8 cellular contexts compared by ENCODE assay signal in genomic region chr1:205791568-205792180, GRCh38. TPM values are rescaled to one million over a fixed set of nuclear protein-coding genes. Genes with fewer than 3 reads are reported as not detected.
A peak's percentile ranks its signal among the peaks of the same experiment; 100 is the strongest.
DNase-seq lines count a peak whose midpoint lies in the region; ATAC-seq lines count a peak whose summit lies in the region.

No MANE protein-coding gene starts in this region.

- DNase-seq in Daoy (ENCODE audit: low read depth) (peak; percentile 53), NCI-H226 (peak; percentile 46), middle frontal gyrus (ENCODE audit: extremely low spot score, low spot score) (peak; percentile 61), substantia nigra (lab: John Stamatoyannopoulos, UW) (peak in 44 of 49 donors; percentile 8 to 86 (median 63))
- DNase-seq in activated CD4-positive, alpha-beta T cell treated with anti-CD3 and anti-CD28 coated beads, Interleukin-2, amount 10 ng/mL, durations not matched to agents 7 days and 5 days = peak; percentile 74
- peak; percentile 54 to 64 (median 59) for DNase-seq in effector memory CD8-positive, alpha-beta T cell

- H3K27ac Mint-ChIP-seq in activated CD4-positive, alpha-beta T cell treated with anti-CD3 and anti-CD28 coated beads, Interleukin-2, amount 10 ng/mL, durations not matched to agents 7 days and 5 days = no peak overlapping the region
- H3K27ac Mint-ChIP-seq in effector memory CD8-positive, alpha-beta T cell = no peak overlapping the region

- no peak overlapping the region for H3K4me3 Mint-ChIP-seq in activated CD4-positive, alpha-beta T cell treated with anti-CD3 and anti-CD28 coated beads, Interleukin-2, amount 10 ng/mL, durations not matched to agents 7 days and 5 days
- H3K4me3 Mint-ChIP-seq in effector memory CD8-positive, alpha-beta T cell = no peak overlapping the region

- POLR2A ChIA-PET in activated CD4-positive, alpha-beta T cell treated with anti-CD3 and anti-CD28 coated beads, Interleukin-2, amount 10 ng/mL, durations not matched to agents 7 days and 5 days (lab: Charles Lee) = no interaction called here

- peaks cover 1% of the 10 kb centered on the region for H3K4me1 Mint-ChIP-seq in activated CD4-positive, alpha-beta T cell treated with anti-CD3 and anti-CD28 coated beads, Interleukin-2, amount 10 ng/mL, durations not matched to agents 7 days and 5 days
- H3K4me1 Mint-ChIP-seq in effector memory CD8-positive, alpha-beta T cell (ENCODE audit: low read depth in 2 of 2) = no peaks in the 10 kb centered on the region

- CTCF ChIA-PET in activated CD4-positive, alpha-beta T cell treated with anti-CD3 and anti-CD28 coated beads, Interleukin-2, amount 10 ng/mL, durations not matched to agents 7 days and 5 days (lab: Charles Lee) = interaction anchor here (0.9 to 3.3 kb wide), 8 partner anchors 13 to 344 kb away, joined by 3 to 29 read pairs (median 4); partner anchors contain the start of gene RAB29

- H3K27me3 Mint-ChIP-seq in activated CD4-positive, alpha-beta T cell treated with anti-CD3 and anti-CD28 coated beads, Interleukin-2, amount 10 ng/mL, durations not matched to agents 7 days and 5 days = no peaks in the 10 kb centered on the region
- no peaks in the 10 kb centered on the region for H3K27me3 Mint-ChIP-seq in effector memory CD8-positive, alpha-beta T cell

- ATAC-seq in HG02759 (IDR thresholded peaks at IDR 0.05; ENCODE audit: unreplicated experiment) (peak; percentile 46), HG02852 (IDR thresholded peaks at IDR 0.05; ENCODE audit: unreplicated experiment) (no peak)
- ATAC-seq in effector memory CD8-positive, alpha-beta T cell (replicated peaks) = peak; percentile 87

- H3K27ac ChIP-seq in substantia nigra (ENCODE audit: low read depth, low read length, poor library complexity, severe bottlenecking) = peak overlapping the region; percentile 62

- H3K36me3 Mint-ChIP-seq in activated CD4-positive, alpha-beta T cell treated with anti-CD3 and anti-CD28 coated beads, Interleukin-2, amount 10 ng/mL, durations not matched to agents 7 days and 5 days (ENCODE audit: low read depth) = no peaks in the 10 kb centered on the region
- peaks cover 33% of the 10 kb centered on the region for H3K36me3 Mint-ChIP-seq in effector memory CD8-positive, alpha-beta T cell (ENCODE audit: insufficient read depth)

- H3K9me3 Mint-ChIP-seq in activated CD4-positive, alpha-beta T cell treated with anti-CD3 and anti-CD28 coated beads, Interleukin-2, amount 10 ng/mL, durations not matched to agents 7 days and 5 days = no peaks in the 10 kb centered on the region
- no peaks in the 10 kb centered on the region for H3K9me3 Mint-ChIP-seq in effector memory CD8-positive, alpha-beta T cell

RNA-seq across cellular contexts. Expression of gene RAB29, which starts 16.4 kb away (rescaled TPM):
- 9.6 and 10.9 TPM in 2 replicates for total RNA-seq in Daoy (2014; rRNA removed; shearing (Covaris generic))
- 10 to 100 TPM; 51.7 to 54.6 TPM for total RNA-seq in activated CD4-positive, alpha-beta T cell treated with anti-CD3 and anti-CD28 coated beads, Interleukin-2, amount 10 ng/mL, durations not matched to agents 7 days and 5 days

RNA-seq across cellular contexts. Expression of gene SLC41A1, which starts 21.3 kb away (rescaled TPM):
- 20.7 and 25.1 TPM in 2 replicates for total RNA-seq in Daoy (2014; rRNA removed; shearing (Covaris generic))
- 10 to 100 TPM; 10.8 to 12.2 TPM for total RNA-seq in activated CD4-positive, alpha-beta T cell treated with anti-CD3 and anti-CD28 coated beads, Interleukin-2, amount 10 ng/mL, durations not matched to agents 7 days and 5 days

RNA-seq across cellular contexts. Expression of gene NUCKS1, which starts 41.7 kb away (rescaled TPM):
- total RNA-seq in Daoy (2014; rRNA removed; shearing (Covaris generic)) = 184 and 191 TPM in 2 replicates
- 100 to 1,000 TPM; 218 TPM for total RNA-seq in activated CD4-positive, alpha-beta T cell treated with anti-CD3 and anti-CD28 coated beads, Interleukin-2, amount 10 ng/mL, durations not matched to agents 7 days and 5 days

RNA-seq across cellular contexts. Expression of gene PM20D1, which starts 58.3 kb away (rescaled TPM):
- not detected in 2 replicates for total RNA-seq in Daoy (2014; rRNA removed; shearing (Covaris generic))
- 1 to 10 TPM in 1 of 2 experiments, under 1 TPM in 1; 0.94 to 1.0 TPM for total RNA-seq in activated CD4-positive, alpha-beta T cell treated with anti-CD3 and anti-CD28 coated beads, Interleukin-2, amount 10 ng/mL, durations not matched to agents 7 days and 5 days
